In the genomic region with DNA sequence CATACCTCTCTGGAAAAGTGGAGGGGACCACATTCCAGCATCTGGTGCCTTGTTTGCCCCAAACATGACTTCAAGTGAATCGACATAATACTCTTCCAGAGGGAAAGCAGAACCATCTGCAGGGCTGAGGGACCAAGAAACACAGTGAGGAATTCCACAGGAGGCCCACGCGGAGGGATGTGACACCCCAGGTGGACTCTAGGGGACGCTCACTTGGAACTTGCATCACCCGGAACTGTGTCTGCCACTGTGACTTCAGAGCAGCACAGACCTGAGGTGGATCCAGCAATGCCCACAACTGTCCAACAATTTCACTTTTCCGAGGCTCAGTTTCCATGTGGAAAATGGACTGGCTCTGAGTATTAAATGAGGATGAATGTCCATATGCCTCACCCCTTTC, we compare ENCODE assay signal across 21 cellular contexts.
"Had no signal": no experiment of that assay in that cellular context is flagged by ENCODE, and none has a peak within 500 bp of the region (broad histone marks: within the 10 kb centered on the region; RNA-seq: fewer than 3 reads in every experiment).

No MANE protein-coding gene starts in this region.

- H3K4me3 ChIP-seq: breast epithelium, left lung, lung, mucosa of descending colon, right atrium auricular region, spleen, uterus had no signal

- H3K36me3 ChIP-seq: breast epithelium, left lung, right atrium auricular region, spleen, uterus had no signal

- H3K9me3 ChIP-seq: left lung, mucosa of descending colon, right atrium auricular region, uterus had no signal

- H3K4me1 ChIP-seq: left lung, right atrium auricular region, uterus had no signal

- DNase-seq: activated CD4-positive, alpha-beta T cell treated with anti-CD3 and anti-CD28 coated beads for 36 hours; activated CD4-positive, CD25-positive, alpha-beta regulatory T cell; activated CD8-positive, alpha-beta memory T cell treated with anti-CD3 and anti-CD28 coated beads, Interleukin-2, amount 10 ng/mL, durations not matched to agents 7 days and 5 days; activated CD8-positive, alpha-beta T cell treated with anti-CD3 and anti-CD28 coated beads, Interleukin-2, amount 10 ng/mL, durations not matched to agents 7 days and 5 days; activated naive CD8-positive, alpha-beta T cell treated with anti-CD3 and anti-CD28 coated beads, Interleukin-2, amount 50 U/mL, for 24 hours; activated T-cell treated with anti-CD3 and anti-CD28 coated beads, Interleukin-2, amount 50 U/mL, for 48 hours; amygdala; effector CD8-positive, alpha-beta T cell; left lung; mesendoderm; mucosa of descending colon; spleen; stimulated activated naive CD4-positive, alpha-beta T cell treated with Interleukin-2 at 50 U/mL for 16 hours; uterus had no signal

- H3K27ac ChIP-seq: breast epithelium, left lung, right atrium auricular region, spleen, uterus had no signal

- ATAC-seq: activated CD4-positive, alpha-beta T cell treated with anti-CD3 and anti-CD28 coated beads for 36 hours; activated CD8-positive, alpha-beta memory T cell treated with anti-CD3 and anti-CD28 coated beads, Interleukin-2, amount 10 ng/mL, durations not matched to agents 7 days and 5 days; activated CD8-positive, alpha-beta T cell treated with anti-CD3 and anti-CD28 coated beads, Interleukin-2, amount 10 ng/mL, durations not matched to agents 7 days and 5 days; activated naive CD8-positive, alpha-beta T cell treated with anti-CD3 and anti-CD28 coated beads, Interleukin-2, amount 50 U/mL, for 24 hours; left lung; mucosa of descending colon; natural killer cell treated with Interleukin-12 subunit alpha and Interleukin-12 subunit beta and Interleukin-15 and Interleukin-18, amount 100 ng/mL, for 72 hours had no signal

- H3K27me3 ChIP-seq: breast epithelium, right atrium auricular region, uterus had no signal

- FAIRE-seq: colon, frontal cortex, islet of Langerhans had no signal
